8 cellular contexts compared by ENCODE assay signal in genomic region chr6:83536034-83536646, GRCh38. TPM values are rescaled to one million over a fixed set of nuclear protein-coding genes. Genes with fewer than 3 reads are reported as not detected.
A peak's percentile ranks its signal among the peaks of the same experiment; 100 is the strongest.
DNase-seq lines count a peak whose midpoint lies in the region; ATAC-seq and TF ChIP-seq lines count a peak whose summit lies in the region.

No MANE protein-coding gene starts in this region.

- peak; percentile 98 for TF ChIP-seq CTCF in Loucy (conservative IDR thresholded peaks at IDR 0.05; ENCODE audit: low read length)
- peak; percentile 90 for TF ChIP-seq CTCF in fibroblast of mammary gland (conservative IDR thresholded peaks at IDR 0.05; ENCODE audit: control insufficient read depth, insufficient read depth, low read depth, low read length)

- H3K9me3 ChIP-seq in Loucy (ENCODE audit: insufficient read depth, low read depth, low read length), result no peaks in the 10 kb centered on the region

- no peak overlapping the region for H3K4me2 ChIP-seq in Loucy (ENCODE audit: low read depth, low read length, poor library complexity, severe bottlenecking)

- no peaks in the 10 kb centered on the region for H3K27me3 ChIP-seq in Loucy (ENCODE audit: insufficient read depth, low read length, poor library complexity, severe bottlenecking)

- H3K36me3 ChIP-seq in Loucy (ENCODE audit: insufficient read depth, low read length), result no peaks in the 10 kb centered on the region

- peak; percentile 67 for ATAC-seq in GM21447 (IDR thresholded peaks at IDR 0.05; ENCODE audit: unreplicated experiment)

- DNase-seq in NK-92 treated with Interleukin-12 subunit alpha and Interleukin-12 subunit beta, amount 100 ng/mL, for 24 hours (lab: John Stamatoyannopoulos, UW), result peak; percentile 8
- DNase-seq in NK-92 (lab: John Stamatoyannopoulos, UW; ENCODE audit: unreplicated experiment), result no peak
- peak; percentile 15 for DNase-seq in activated CD4-positive, alpha-beta T cell treated with anti-CD3 and anti-CD28 coated beads, Interleukin-2, amount 50 U/mL, for 4 hours
- DNase-seq in fibroblast of mammary gland (ENCODE audit: low read depth), result peak; percentile 62
- DNase-seq in renal cortical epithelial cell (ENCODE audit: low read depth), result peak; percentile 49
- DNase-seq in hepatic stellate cell (ENCODE audit: low spot score), result no peak

- H3K4me1 ChIP-seq in Loucy (ENCODE audit: insufficient read depth, low read length, poor library complexity, severe bottlenecking), result no peaks in the 10 kb centered on the region

- no peak overlapping the region for H3K9ac ChIP-seq in Loucy (ENCODE audit: low read depth, low read length, poor library complexity, severe bottlenecking)

- H2AFZ ChIP-seq in Loucy (ENCODE audit: low read length), result no peak overlapping the region

- H4K20me1 ChIP-seq in Loucy (ENCODE audit: insufficient read depth, low read length, poor library complexity, severe bottlenecking), result no peaks in the 10 kb centered on the region

- no peaks in the 10 kb centered on the region for H3K79me2 ChIP-seq in Loucy (ENCODE audit: insufficient read depth, low read length)

- H3K9me2 ChIP-seq in Loucy (replicated peaks; ENCODE audit: low read depth, low read length), result no peaks in the 10 kb centered on the region

- H3F3A ChIP-seq in Loucy (ENCODE audit: low read depth), result no peaks in the 10 kb centered on the region

- H3K4me3 ChIP-seq in Loucy (ENCODE audit: low read length, poor library complexity, severe bottlenecking) (no peak overlapping the region), fibroblast of mammary gland (ENCODE audit: control insufficient read depth, low read depth, low read length) (no peak overlapping the region)

RNA-seq across cellular contexts. Expression of gene PRSS35, which starts 23.8 kb away (rescaled TPM):
- 5.0 TPM in 1 of 2 replicates, not detected in the other for total RNA-seq in renal cortical epithelial cell

Comparison
In these comparisons a context has a peak if more than half of its experiments do, and no peak if none do; other contexts are left out.
1. DNase-seq: peak in NK-92 treated with Interleukin-12 subunit alpha and Interleukin-12 subunit beta, amount 100 ng/mL, for 24 hours (single experiment), activated CD4-positive, alpha-beta T cell treated with anti-CD3 and anti-CD28 coated beads, Interleukin-2, amount 50 U/mL, for 4 hours (2 of 2), fibroblast of mammary gland (single experiment) and renal cortical epithelial cell (single experiment); none in NK-92 (single experiment) and hepatic stellate cell (single experiment).